In genomic region chr1:221794079-221794670, GRCh38 we compare ENCODE assay signal across 8 cellular contexts. TPM values are rescaled to one million over a fixed set of nuclear protein-coding genes. Genes with fewer than 3 reads are reported as not detected.
DNase-seq lines count a peak whose midpoint lies in the region; ATAC-seq and TF ChIP-seq lines count a peak whose summit lies in the region.

No MANE protein-coding gene starts in this region.

- DNase-seq in stimulated activated CD4-positive, alpha-beta T cell treated with anti-CD3 and anti-CD28 coated beads, Interleukin-4, amount 100 ng/mL, for 24 hours = peak; percentile 54
- no peak for DNase-seq in stimulated activated CD4-positive, alpha-beta T cell treated with anti-CD3 and anti-CD28 coated beads, Interleukin-12 subunit alpha, Interleukin-12 subunit beta, amount 100 ng/mL, for 4 hours
- peak; percentile 71 for DNase-seq in activated CD8-positive, alpha-beta T cell treated with anti-CD3 and anti-CD28 coated beads for 36 hours
- no peak for DNase-seq in thyroid gland
- no peak for DNase-seq in lower leg skin (ENCODE audit: low spot score in 2 of 2)
- DNase-seq in NCI-H1417 treated with DMSO at 0.1 percent for 48 hours (lab: John Stamatoyannopoulos, UW) = no peak
- no peak for DNase-seq in ureter (ENCODE audit: low spot score)

- WGBS in thyroid gland, 2 donors = 69 to 88% methylated on average over 2 of the region's 2 CpGs
- 65 to 66% methylated on average over 2 of the region's 2 CpGs for WGBS in lower leg skin, 2 donors

- no peaks in the 10 kb centered on the region for H3K27me3 Mint-ChIP-seq in activated CD8-positive, alpha-beta T cell treated with anti-CD3 and anti-CD28 coated beads for 36 hours

- intact Hi-C loops in activated CD8-positive, alpha-beta T cell treated with anti-CD3 and anti-CD28 coated beads for 36 hours (cut with micrococcal nuclease) = loop anchor here (2.0 kb wide), 1 partner anchor 15 kb away; no protein-coding TSS in a partner anchor
- intact Hi-C loops in thyroid gland (cut with DNase I) (no loop called here), lower leg skin (cut with DNase I; ENCODE audit: low total_unique reads) (no loop called here)

- H3K27ac ChIP-seq in thyroid gland = no peak overlapping the region

- CTCF ChIA-PET in activated CD8-positive, alpha-beta T cell treated with anti-CD3 and anti-CD28 coated beads for 36 hours (lab: Charles Lee) = interaction anchor here (1.3 kb wide), 1 partner anchor 53 kb away, joined by 3 read pairs; the partner anchor contains the start of gene DUSP10

- POLR2A ChIA-PET in activated CD8-positive, alpha-beta T cell treated with anti-CD3 and anti-CD28 coated beads for 36 hours (lab: Charles Lee) = interaction anchor here (0.7 to 2.4 kb wide), 7 partner anchors 11 to 355 kb away, joined by 3 to 12 read pairs (median 4); partner anchors contain the start of gene DUSP10

- peaks cover 4% of the 10 kb centered on the region for H3K9me3 Mint-ChIP-seq in activated CD8-positive, alpha-beta T cell treated with anti-CD3 and anti-CD28 coated beads for 36 hours

- peaks cover under 1% of the 10 kb centered on the region for H3K36me3 Mint-ChIP-seq in activated CD8-positive, alpha-beta T cell treated with anti-CD3 and anti-CD28 coated beads for 36 hours (ENCODE audit: low read depth)

- H3K27me3 ChIP-seq in thyroid gland = no peaks in the 10 kb centered on the region

- H3K4me1 Mint-ChIP-seq in activated CD8-positive, alpha-beta T cell treated with anti-CD3 and anti-CD28 coated beads for 36 hours (ENCODE audit: low read depth) = peaks cover 45% of the 10 kb centered on the region

- no peak for TF ChIP-seq CTCF in activated CD8-positive, alpha-beta T cell treated with anti-CD3 and anti-CD28 coated beads for 36 hours (IDR thresholded peaks at IDR 0.05)
- TF ChIP-seq CTCF in thyroid gland (IDR thresholded peaks at IDR 0.05) = no peak
- TF ChIP-seq CTCF in lower leg skin (IDR thresholded peaks at IDR 0.05) = no peak

- no peaks in the 10 kb centered on the region for H3K9me3 ChIP-seq in thyroid gland

- H3K36me3 ChIP-seq in thyroid gland = no peaks in the 10 kb centered on the region

- TF ChIP-seq POLR2A in thyroid gland (IDR thresholded peaks at IDR 0.05) (no peak), lower leg skin (IDR thresholded peaks at IDR 0.05) (no peak)

- peak overlapping the region; percentile 18 for H3K4me3 Mint-ChIP-seq in activated CD8-positive, alpha-beta T cell treated with anti-CD3 and anti-CD28 coated beads for 36 hours

- no peaks in the 10 kb centered on the region for H3K4me1 ChIP-seq in thyroid gland

- H3K4me3 ChIP-seq in thyroid gland (replicated peaks in 1 of 3) (no peak overlapping the region), lower leg skin (ENCODE audit: low read depth, poor library complexity, severe bottlenecking) (no peak overlapping the region)

- peak; percentile 61 for ATAC-seq in HG02938 (IDR thresholded peaks at IDR 0.05; ENCODE audit: unreplicated experiment)
- ATAC-seq in activated CD8-positive, alpha-beta T cell treated with anti-CD3 and anti-CD28 coated beads for 36 hours = peak; percentile 89

- peak overlapping the region; percentile 88 for H3K27ac Mint-ChIP-seq in activated CD8-positive, alpha-beta T cell treated with anti-CD3 and anti-CD28 coated beads for 36 hours

RNA-seq across cellular contexts. Expression of gene DUSP10, which starts 52.3 kb away (rescaled TPM):
- total RNA-seq in activated CD8-positive, alpha-beta T cell treated with anti-CD3 and anti-CD28 coated beads for 36 hours = 10 to 100 TPM; 10.8 to 12.9 TPM
- total RNA-seq in thyroid gland = 10 to 100 TPM in 1 of 4 donors, 1 to 10 TPM in 3; 7.2 to 13.8 (median 8.6) TPM
- total RNA-seq in lower leg skin = 10 to 100 TPM; 11.8 to 20.9 (median 14.6) TPM
- 5.0 TPM for total RNA-seq in ureter

Comparison
In these comparisons a context has a peak if more than half of its experiments do, and no peak if none do; other contexts are left out.
1. DNase-seq: peak in stimulated activated CD4-positive, alpha-beta T cell treated with anti-CD3 and anti-CD28 coated beads, Interleukin-4, amount 100 ng/mL, for 24 hours (single experiment) and activated CD8-positive, alpha-beta T cell treated with anti-CD3 and anti-CD28 coated beads for 36 hours (single experiment); none in stimulated activated CD4-positive, alpha-beta T cell treated with anti-CD3 and anti-CD28 coated beads, Interleukin-12 subunit alpha, Interleukin-12 subunit beta, amount 100 ng/mL, for 4 hours (single experiment), thyroid gland (0 of 2), lower leg skin (0 of 2), NCI-H1417 treated with DMSO at 0.1 percent for 48 hours (single experiment) and ureter (single experiment).